In genomic region chr2:158953454-158953853, GRCh38 we compare ENCODE assay signal across 10 cellular contexts. TPM values are rescaled to one million over a fixed set of nuclear protein-coding genes. Genes with fewer than 3 reads are reported as not detected.
DNase-seq lines count a peak whose midpoint lies in the region; ATAC-seq, FAIRE-seq and TF ChIP-seq lines count a peak whose summit lies in the region.
"Had no signal": no experiment of that assay in that cellular context is flagged by ENCODE, and none has a peak within 500 bp of the region (broad histone marks: within the 10 kb centered on the region; RNA-seq: fewer than 3 reads in every experiment).

No MANE protein-coding gene starts in this region.

- H3K9me3 Mint-ChIP-seq in immature natural killer cell (no peaks in the 10 kb centered on the region), natural killer cell (no peaks in the 10 kb centered on the region)
- H3K9me3 Mint-ChIP-seq: CD4-positive, alpha-beta T cell had no signal

- H3K79me2 ChIP-seq in SK-N-SH (ENCODE audit: insufficient read depth) = no peaks in the 10 kb centered on the region

- H3K4me1 Mint-ChIP-seq in immature natural killer cell (peaks cover 0 to 1% of the 10 kb centered on the region in 2 donors), natural killer cell (peaks cover 0 to 6% of the 10 kb centered on the region in 2 donors)

- H2AFZ ChIP-seq in SK-N-SH (ENCODE audit: low read depth) = 0 out of 2 replicates have a peak overlapping the region, but pooled peaks have one; percentile 53

- H3K27me3 Mint-ChIP-seq in immature natural killer cell (ENCODE audit: low read depth in 3 of 3) (peaks cover 0 to 10% (median 5%) of the 10 kb centered on the region in 3 donors), natural killer cell (ENCODE audit: low read depth in 2 of 2) (peaks cover 0 to 9% of the 10 kb centered on the region in 2 donors)
- H3K27me3 Mint-ChIP-seq: CD4-positive, alpha-beta T cell had no signal

- ATAC-seq in pancreas = peak in 3 of 4 donors; percentile 4 to 41 (median 13)
- no peak for ATAC-seq in natural killer cell

- intact Hi-C loops in pancreas (cut with DNase I) = no loop called here
- intact Hi-C loops in natural killer cell (cut with micrococcal nuclease) = no loop called here

- H3K4me3 Mint-ChIP-seq in immature natural killer cell = no peak overlapping the region
- H3K4me3 Mint-ChIP-seq in natural killer cell = no peak overlapping the region
- H3K4me3 Mint-ChIP-seq: CD4-positive, alpha-beta T cell had no signal

- CTCF ChIA-PET in SK-N-SH (lab: Yijun Ruan, JAX) = interaction anchor here (1.2 to 1.8 kb wide), 3 partner anchors 9 to 166 kb away, joined by 3 to 4 read pairs (median 3); no protein-coding TSS in a partner anchor

- peak overlapping the region; percentile 4; the same call in 1 of the 2 replicates for H3K9ac ChIP-seq in SK-N-SH

- no peaks in the 10 kb centered on the region for H3K9me3 ChIP-seq in SK-N-SH
- no peaks in the 10 kb centered on the region for H3K9me3 ChIP-seq in pancreas

- H3K36me3 ChIP-seq in SK-N-SH (replicated peaks in 1 of 2; ENCODE audit: control insufficient read depth in 1 of 2, insufficient read depth in 2 of 2, low read length in 1 of 2) (no peaks in the 10 kb centered on the region), pancreas (no peaks in the 10 kb centered on the region)

- TF ChIP-seq RAD21 in SK-N-SH (IDR thresholded peaks at IDR 0.05; ENCODE audit: low read length) = no peak

- H3K36me3 Mint-ChIP-seq in immature natural killer cell (no peaks in the 10 kb centered on the region), natural killer cell (no peaks in the 10 kb centered on the region)

- WGBS in SK-N-SH (ENCODE audit: low lambda C conversion rate) = 24% methylated on average over 4 of the region's 4 CpGs
- WGBS in pancreas, 2 donors = 41 to 47% methylated on average over 4 of the region's 4 CpGs

- H3K4me2 ChIP-seq in SK-N-SH = peak overlapping the region; percentile 42

- no peak overlapping the region for H3K4me3 ChIP-seq in SK-N-SH (ENCODE audit: low read depth in 2 of 2, low read length in 1 of 2)
- no peak overlapping the region for H3K4me3 ChIP-seq in fibroblast of pulmonary artery (replicated peaks; ENCODE audit: low read depth, low read length)
- H3K4me3 ChIP-seq in pancreas = no peak overlapping the region

- no peaks in the 10 kb centered on the region for H4K20me1 ChIP-seq in SK-N-SH (ENCODE audit: insufficient read depth)

- TF ChIP-seq CTCF in SK-N-SH (IDR thresholded peaks at IDR 0.05) (no peak), fibroblast of pulmonary artery (IDR thresholded peaks at IDR 0.05; ENCODE audit: low read length, missing control alignments) (no peak), pancreas (IDR thresholded peaks at IDR 0.05) (no peak), natural killer cell (IDR thresholded peaks at IDR 0.05) (no peak)

- TF ChIP-seq EP300 in SK-N-SH (IDR thresholded peaks at IDR 0.05; ENCODE audit: borderline replicate concordance in 1 of 2, low read depth in 1 of 2, low read length in 1 of 2) = no peak

- peaks cover 10% of the 10 kb centered on the region for H3F3A ChIP-seq in SK-N-SH (replicated peaks; ENCODE audit: insufficient read depth)

- DNase-seq in Daoy (ENCODE audit: low read depth) (peak; percentile 39), SK-N-SH (no peak), fibroblast of pulmonary artery (ENCODE audit: low read depth) (peak; percentile 94), pancreas (no peak), immature natural killer cell (no peak), natural killer cell (no peak), urothelium cell line (ENCODE audit: low spot score) (no peak)
- no peak for DNase-seq in activated CD8-positive, alpha-beta memory T cell treated with anti-CD3 and anti-CD28 coated beads, Interleukin-2, amount 50 U/mL, for 48 hours
- DNase-seq: CD4-positive, alpha-beta T cell; NCI-H187 treated with DMSO at 0.1 percent for 48 hours had no signal

- no peaks in the 10 kb centered on the region for H3K9me2 ChIP-seq in SK-N-SH

- POLR2A ChIA-PET in SK-N-SH (lab: Yijun Ruan, JAX) = interaction anchor here (0.7 to 1.6 kb wide), 2 partner anchors 15 to 53 kb away, joined by 3 to 9 read pairs; partner anchors contain the start of gene TANC1

- no peaks in the 10 kb centered on the region for H3K27me3 ChIP-seq in SK-N-SH (ENCODE audit: insufficient read depth)
- no peaks in the 10 kb centered on the region for H3K27me3 ChIP-seq in pancreas

- H3K4me1 ChIP-seq in SK-N-SH (ENCODE audit: control insufficient read depth in 1 of 2, insufficient read depth in 2 of 2, low read depth in 1 of 2, low read length in 1 of 2) (peaks cover 13 to 15% of the 10 kb centered on the region in 2 experiments; a peak in 3 of 4 replicates), pancreas (peaks cover 0 to 16% (median 3%) of the 10 kb centered on the region in 3 donors)

- FAIRE-seq in pancreas (lab: Jason Lieb, UNC) (no peak), urothelium cell line (lab: Jason Lieb, UNC) (no peak)

- H3K27ac Mint-ChIP-seq in immature natural killer cell (no peak overlapping the region), natural killer cell (no peak overlapping the region)
- H3K27ac Mint-ChIP-seq: CD4-positive, alpha-beta T cell had no signal

- peak overlapping the region; percentile 40 to 92; a peak in 3 of 4 replicates for H3K27ac ChIP-seq in SK-N-SH (ENCODE audit: low read depth in 2 of 2, low read length in 1 of 2)
- H3K27ac ChIP-seq in pancreas = peak overlapping the region; percentile 25 to 62 (median 54)

TF ChIP-seq in SK-N-SH, 30 proteins besides CTCF, POLR2A, EP300 and RAD21:
- TF ChIP-seq USF1 (IDR thresholded peaks at IDR 0.05; ENCODE audit: borderline replicate concordance, low read depth) = no peak
- TF ChIP-seq TCF12 (IDR thresholded peaks at IDR 0.05) = no peak
- no peak for TF ChIP-seq TEAD4 (IDR thresholded peaks at IDR 0.05; ENCODE audit: borderline replicate concordance, insufficient read depth)
- no peak for TF ChIP-seq GATA2 (CRISPR knock-in tag; IDR thresholded peaks at IDR 0.05)
- no peak for TF ChIP-seq IRF3 (IDR thresholded peaks at IDR 0.05; ENCODE audit: low read depth, low read length)
- TF ChIP-seq GABPA (IDR thresholded peaks at IDR 0.05; ENCODE audit: low read depth) = no peak
- no peak for TF ChIP-seq JUND (IDR thresholded peaks at IDR 0.05)
- TF ChIP-seq POLR2AphosphoS5 (IDR thresholded peaks at IDR 0.05; ENCODE audit: low read depth, low read length) = no peak
- no peak for TF ChIP-seq USF2 (IDR thresholded peaks at IDR 0.05; ENCODE audit: borderline replicate concordance, low read depth, low read length)
- TF ChIP-seq PBX3 (IDR thresholded peaks at IDR 0.05) = no peak
- no peak for TF ChIP-seq ELF1 (IDR thresholded peaks at IDR 0.05)
- no peak for TF ChIP-seq FOXM1 (IDR thresholded peaks at IDR 0.05; ENCODE audit: low read depth)
- TF ChIP-seq MEF2A (IDR thresholded peaks at IDR 0.05; ENCODE audit: borderline replicate concordance, low read depth) = no peak
- TF ChIP-seq MXI1 (IDR thresholded peaks at IDR 0.05; ENCODE audit: low read depth, low read length) = no peak
- TF ChIP-seq SMC3 (IDR thresholded peaks at IDR 0.05; ENCODE audit: low read depth, low read length) = no peak
- no peak for TF ChIP-seq NFIC (IDR thresholded peaks at IDR 0.05; ENCODE audit: borderline replicate concordance)

RNA-seq across cellular contexts. Expression of gene TANC1, which starts 15.0 kb away (rescaled TPM):
- total RNA-seq in Daoy (2014; rRNA removed; shearing (Covaris generic)) = 13.7 and 19.3 TPM in 2 replicates
- polyA plus RNA-seq in SK-N-SH (2012; rRNA removed) (19.2 and 23.8 TPM in 2 replicates), pancreas (10 to 100 TPM in 1 of 2 donors, 1 to 10 TPM in 1; 10.0 to 10.2 TPM), immature natural killer cell (under 1 TPM in 2 of 3 donors, not detected in 1; 0.41 to 0.46 TPM)
- polyA plus RNA-seq in SK-N-SH (2012; cell fraction: cytosol; rRNA removed) = 11.4 and 13.0 TPM in 2 replicates
- 58.0 and 76.7 TPM in 2 replicates for polyA plus RNA-seq in SK-N-SH (2012; cell fraction: nucleus; rRNA removed)
- total RNA-seq in pancreas (10 to 100 TPM in 4 of 6 donors, 1 to 10 TPM in 2; 9.0 to 17.6 (median 11.5) TPM), natural killer cell (1 to 10 TPM in 2 of 3 donors, under 1 TPM in 1; 0.82 to 4.2 (median 1.1) TPM)

Comparison
In these comparisons a context has a peak if more than half of its experiments do, and no peak if none do; other contexts are left out.
1. DNase-seq: peak in Daoy (single experiment) and fibroblast of pulmonary artery (single experiment); none in SK-N-SH (single experiment), pancreas (0 of 6), immature natural killer cell (0 of 3), natural killer cell (single experiment), activated CD8-positive, alpha-beta memory T cell treated with anti-CD3 and anti-CD28 coated beads, Interleukin-2, amount 50 U/mL, for 48 hours (single experiment) and urothelium cell line (single experiment).
2. ATAC-seq: peak in pancreas (3 of 4); none in natural killer cell (0 of 3).